Comparison of ENCODE assay signal across 27 cellular contexts in genomic region chr16:80114699-80115098, GRCh38.
DNase-seq lines count a peak whose midpoint lies in the region; ATAC-seq, FAIRE-seq and TF ChIP-seq lines count a peak whose summit lies in the region.
"Had no signal": no experiment of that assay in that cellular context is flagged by ENCODE, and none has a peak within 500 bp of the region (broad histone marks: within the 10 kb centered on the region; RNA-seq: fewer than 3 reads in every experiment).

No MANE protein-coding gene starts in this region.

- SMC1A ChIA-PET in GM12878 (lab: Charles Lee; ENCODE audit: uncharacterized antibody, unreplicated experiment), result no interaction called here

- BruUV-seq in GM12878 (replicated peaks; lab: Mats Ljungman, UMichigan), result no TSS peak

- POLR2A ChIA-PET in GM12878 (lab: Charles Lee), result no interaction called here

- H3K79me2 ChIP-seq in GM12878 (ENCODE audit: control insufficient read depth, insufficient read depth, low read length), result no peaks in the 10 kb centered on the region

- no peaks in the 10 kb centered on the region for H3K9me3 ChIP-seq in GM12878 (replicated peaks; ENCODE audit: control insufficient read depth, insufficient read depth, low read length)
- H3K9me3 ChIP-seq: ascending aorta, BLaER1, Caco-2, SJSA1, suprapubic skin, uterus had no signal

- H3K36me3 ChIP-seq in GM12878 (ENCODE audit: control insufficient read depth in 2 of 2, insufficient read depth in 2 of 2, low read length in 1 of 2), result no peaks in the 10 kb centered on the region
- H3K36me3 ChIP-seq: ascending aorta, BLaER1, SJSA1, suprapubic skin, uterus had no signal

- no peak overlapping the region for H3K4me2 ChIP-seq in GM12878 (ENCODE audit: control insufficient read depth, insufficient read depth)
- H3K4me2 ChIP-seq: BLaER1 had no signal

- ATAC-seq in GM18858 (IDR thresholded peaks at IDR 0.05; ENCODE audit: unreplicated experiment), result peak; percentile 49
- peak; percentile 76 for ATAC-seq in GM21529 (IDR thresholded peaks at IDR 0.05; ENCODE audit: unreplicated experiment)
- peak; percentile 56 for ATAC-seq in HG03159 (IDR thresholded peaks at IDR 0.05; ENCODE audit: unreplicated experiment)
- ATAC-seq in GM12878, result no peak
- ATAC-seq: activated CD8-positive, alpha-beta memory T cell treated with anti-CD3 and anti-CD28 coated beads, Interleukin-2, amount 10 ng/mL, durations not matched to agents 7 days and 5 days; HepG2; stimulated activated memory B cell treated with anti-CD40 and anti-IgM and Interleukin-4, amounts not matched to agents 10 μg/mL and 1 μg/mL and 100 μg/mL, for 72 hours had no signal

- no peak for TF ChIP-seq CTCF in GM12878 (IDR thresholded peaks at IDR 0.05 in 2 of 3, conservative IDR thresholded peaks at IDR 0.05 in 1 of 3; ENCODE audit: control insufficient read depth in 2 of 3, extremely low read depth in 1 of 3, insufficient read depth in 1 of 3, low read depth in 3 of 3, low read length in 3 of 3)

- TF ChIP-seq POLR2A in GM12878 (IDR thresholded peaks at IDR 0.05; ENCODE audit: low read depth, low read length), result no peak

- DNase-seq in GM12878 (ENCODE audit: low read depth, low spot score) (no peak), Kasumi-1 (lab: John Stamatoyannopoulos, UW) (no peak), pons (ENCODE audit: low spot score) (no peak), epidermal melanocyte (ENCODE audit: insufficient read length, low spot score) (no peak), NCI-H2107 treated with DMSO at 0.1 percent for 48 hours (lab: John Stamatoyannopoulos, UW; ENCODE audit: unreplicated experiment) (no peak)
- DNase-seq: ACHN; activated CD4-positive, alpha-beta T cell treated with anti-CD3 and anti-CD28 coated beads, Interleukin-2, amount 10 ng/mL, durations not matched to agents 24 days and 14 days; activated CD8-positive, alpha-beta memory T cell treated with anti-CD3 and anti-CD28 coated beads, Interleukin-2, amount 10 ng/mL, durations not matched to agents 7 days and 5 days; Caco-2; foreskin fibroblast; NCI-H2107; NCI-H510A treated with DMSO at 0.1 percent for 48 hours; stimulated activated CD4-positive, alpha-beta T cell treated with anti-CD3 and anti-CD28 coated beads, Interleukin-2, amount 100 ng/mL, for 24 hours; uterus had no signal

- TF ChIP-seq RAD21 in GM12878 (IDR thresholded peaks at IDR 0.05; ENCODE audit: insufficient read depth, low read depth, low read length), result no peak

- intact Hi-C loops in GM12878 (cut with micrococcal nuclease; ENCODE audit: unreplicated experiment), result no loop called here

- H3K4me1 ChIP-seq in GM12878 (ENCODE audit: control insufficient read depth, insufficient read depth, low read length), result no peaks in the 10 kb centered on the region
- H3K4me1 ChIP-seq: ascending aorta, BLaER1, Caco-2, SJSA1, suprapubic skin, uterus had no signal

- FAIRE-seq in GM12878 (lab: Jason Lieb, UNC), result no peak
- FAIRE-seq: islet of Langerhans, RCC 7860 had no signal

- in situ Hi-C loops in GM12878 (cut with MboI), result no loop called here

- 0% methylated on average over 2 of the region's 2 CpGs for WGBS in GM12878 (ENCODE audit: insufficient coverage, insufficient replicate concordance, low lambda C conversion rate, missing lambda C conversion rate)

- H3K4me3 ChIP-seq in GM12878, result no peak overlapping the region
- H3K4me3 ChIP-seq: ascending aorta, BLaER1, SJSA1, suprapubic skin, uterus had no signal

- H2AFZ ChIP-seq in GM12878 (ENCODE audit: control insufficient read depth, low read depth, low read length), result no peak overlapping the region

- H4K20me1 ChIP-seq in GM12878 (ENCODE audit: control insufficient read depth, insufficient read depth), result no peaks in the 10 kb centered on the region
- H4K20me1 ChIP-seq: BLaER1 had no signal

- CTCF ChIA-PET in GM12878 (lab: Yijun Ruan, JAX), result no interaction called here

- no peak for TF ChIP-seq EP300 in GM12878 (IDR thresholded peaks at IDR 0.05; ENCODE audit: borderline replicate concordance in 1 of 2, control insufficient read depth in 1 of 2, low read depth in 2 of 2, low read length in 2 of 2)

- H3K27me3 ChIP-seq in GM12878 (replicated peaks in 1 of 2; ENCODE audit: control insufficient read depth in 2 of 2, insufficient read depth in 2 of 2, low read length in 1 of 2), result no peaks in the 10 kb centered on the region
- H3K27me3 ChIP-seq: ascending aorta, BLaER1, SJSA1, suprapubic skin, uterus had no signal

- no peak overlapping the region for H3K27ac ChIP-seq in GM12878 (ENCODE audit: control insufficient read depth, insufficient read depth)
- H3K27ac ChIP-seq: ascending aorta, BLaER1, epithelial cell of prostate, HL-60, SJSA1, suprapubic skin had no signal

- no peak overlapping the region for H3K9ac ChIP-seq in GM12878 (ENCODE audit: control insufficient read depth, insufficient read depth, low read length)
- H3K9ac ChIP-seq: BLaER1 had no signal

- RAD21 ChIA-PET in GM12878 (lab: Charles Lee; ENCODE audit: unreplicated experiment), result no interaction called here

TF ChIP-seq in GM12878, 131 proteins besides CTCF, POLR2A, EP300 and RAD21:
- TF ChIP-seq KAT2A (conservative IDR thresholded peaks at IDR 0.05; ENCODE audit: control insufficient read depth, low read depth, low read length) (no peak), SPI1 (IDR thresholded peaks at IDR 0.05; ENCODE audit: borderline replicate concordance, insufficient read depth, low read depth, low read length) (peak; percentile 28; the same call in 1 of the 2 replicates)
